Comparison of ENCODE assay signal across 14 cellular contexts in the genomic region with DNA sequence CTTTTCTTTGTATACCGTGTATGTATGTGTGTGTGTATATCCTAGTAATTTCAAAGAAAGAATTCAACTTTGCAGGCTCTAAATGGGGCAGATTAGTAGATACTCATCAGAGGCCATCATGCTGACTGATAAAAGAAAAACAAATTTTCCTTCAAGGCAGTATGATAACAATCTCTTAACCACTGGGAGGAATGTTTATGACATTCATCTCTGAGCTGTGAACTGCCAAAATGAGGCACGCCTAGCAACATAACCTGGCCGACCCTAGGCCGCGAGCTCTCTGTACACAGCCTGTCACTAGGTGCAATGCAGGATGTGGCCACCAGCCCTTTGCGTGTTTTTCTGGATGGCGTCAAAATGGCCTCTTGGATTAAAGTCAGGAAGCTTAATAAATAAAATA.
DNase-seq lines count a peak whose midpoint lies in the region; ATAC-seq and TF ChIP-seq lines count a peak whose summit lies in the region.
"Had no signal": no experiment of that assay in that cellular context is flagged by ENCODE, and none has a peak within 500 bp of the region (broad histone marks: within the 10 kb centered on the region; RNA-seq: fewer than 3 reads in every experiment).

No MANE protein-coding gene starts in this region.

- POLR2A ChIA-PET in CD8-positive, alpha-beta T cell (lab: Charles Lee): no interaction called here
- POLR2A ChIA-PET in activated CD8-positive, alpha-beta T cell treated with anti-CD3 and anti-CD28 coated beads for 36 hours (lab: Charles Lee): no interaction called here

- H3K4me3 ChIP-seq in CD8-positive, alpha-beta T cell (ENCODE audit: low read depth, low read length): no peak overlapping the region
- H3K4me3 ChIP-seq: cardiac muscle cell had no signal

- no peaks in the 10 kb centered on the region for H3K36me3 ChIP-seq in CD8-positive, alpha-beta T cell (ENCODE audit: insufficient read depth, low read length)

- peak; percentile 58 for ATAC-seq in CD8-positive, alpha-beta T cell
- peak; percentile 53 for ATAC-seq in activated CD8-positive, alpha-beta T cell treated with anti-CD3 and anti-CD28 coated beads for 36 hours
- ATAC-seq in foreskin keratinocyte (peak; percentile 84), HG03571 (IDR thresholded peaks at IDR 0.05; ENCODE audit: unreplicated experiment) (no peak)

- peak overlapping the region; percentile 43 for H3K27ac Mint-ChIP-seq in CD8-positive, alpha-beta T cell
- H3K27ac Mint-ChIP-seq in activated CD8-positive, alpha-beta T cell treated with anti-CD3 and anti-CD28 coated beads for 36 hours: no peak overlapping the region
- H3K27ac Mint-ChIP-seq: activated naive CD4-positive, alpha-beta T cell treated with anti-CD3 and anti-CD28 coated beads, Interleukin-2, amount 50 U/mL, for 24 hours; stimulated activated naive CD8-positive, alpha-beta T cell treated with anti-CD3 and anti-CD28 coated beads, Interleukin-15, Interleukin-2, amounts not matched to agents 100 ng/mL and 50 ng/mL, for 24 hours had no signal

- H3K27me3 Mint-ChIP-seq in CD8-positive, alpha-beta T cell (ENCODE audit: low read depth): no peaks in the 10 kb centered on the region
- no peaks in the 10 kb centered on the region for H3K27me3 Mint-ChIP-seq in activated CD8-positive, alpha-beta T cell treated with anti-CD3 and anti-CD28 coated beads for 36 hours
- H3K27me3 Mint-ChIP-seq: activated naive CD4-positive, alpha-beta T cell treated with anti-CD3 and anti-CD28 coated beads, Interleukin-2, amount 50 U/mL, for 24 hours; stimulated activated naive CD8-positive, alpha-beta T cell treated with anti-CD3 and anti-CD28 coated beads, Interleukin-15, Interleukin-2, amounts not matched to agents 100 ng/mL and 50 ng/mL, for 24 hours had no signal

- no peaks in the 10 kb centered on the region for H3K9me3 Mint-ChIP-seq in CD8-positive, alpha-beta T cell
- H3K9me3 Mint-ChIP-seq in activated CD8-positive, alpha-beta T cell treated with anti-CD3 and anti-CD28 coated beads for 36 hours: no peaks in the 10 kb centered on the region
- H3K9me3 Mint-ChIP-seq: activated naive CD4-positive, alpha-beta T cell treated with anti-CD3 and anti-CD28 coated beads, Interleukin-2, amount 50 U/mL, for 24 hours; stimulated activated naive CD8-positive, alpha-beta T cell treated with anti-CD3 and anti-CD28 coated beads, Interleukin-15, Interleukin-2, amounts not matched to agents 100 ng/mL and 50 ng/mL, for 24 hours had no signal

- H3K9me3 ChIP-seq in CD8-positive, alpha-beta T cell (ENCODE audit: low read length): no peaks in the 10 kb centered on the region

- no peaks in the 10 kb centered on the region for H3K4me1 Mint-ChIP-seq in CD8-positive, alpha-beta T cell (ENCODE audit: low read depth)
- H3K4me1 Mint-ChIP-seq in activated CD8-positive, alpha-beta T cell treated with anti-CD3 and anti-CD28 coated beads for 36 hours (ENCODE audit: low read depth): no peaks in the 10 kb centered on the region
- H3K4me1 Mint-ChIP-seq: activated naive CD4-positive, alpha-beta T cell treated with anti-CD3 and anti-CD28 coated beads, Interleukin-2, amount 50 U/mL, for 24 hours had no signal

- CTCF ChIA-PET in CD8-positive, alpha-beta T cell (lab: Charles Lee): no interaction called here
- CTCF ChIA-PET in activated CD8-positive, alpha-beta T cell treated with anti-CD3 and anti-CD28 coated beads for 36 hours (lab: Charles Lee): no interaction called here

- intact Hi-C loops in CD8-positive, alpha-beta T cell (cut with DNase I, micrococcal nuclease): no loop called here
- intact Hi-C loops in activated CD8-positive, alpha-beta T cell treated with anti-CD3 and anti-CD28 coated beads for 36 hours (cut with micrococcal nuclease): no loop called here

- no peak for TF ChIP-seq CTCF in CD8-positive, alpha-beta T cell (IDR thresholded peaks at IDR 0.05)
- TF ChIP-seq CTCF in activated CD8-positive, alpha-beta T cell treated with anti-CD3 and anti-CD28 coated beads for 36 hours (IDR thresholded peaks at IDR 0.05): no peak
- peak; percentile 35 for TF ChIP-seq CTCF in foreskin keratinocyte (conservative IDR thresholded peaks at IDR 0.05)

- H3K27ac ChIP-seq in CD8-positive, alpha-beta T cell (ENCODE audit: low read depth, low read length): no peak overlapping the region
- H3K27ac ChIP-seq in foreskin keratinocyte: peak overlapping the region; percentile 25
- H3K27ac ChIP-seq: cardiac muscle cell had no signal

- H3K36me3 Mint-ChIP-seq in CD8-positive, alpha-beta T cell: peaks cover 23% of the 10 kb centered on the region
- H3K36me3 Mint-ChIP-seq in activated CD8-positive, alpha-beta T cell treated with anti-CD3 and anti-CD28 coated beads for 36 hours (ENCODE audit: low read depth): peaks cover 1% of the 10 kb centered on the region
- H3K36me3 Mint-ChIP-seq: activated naive CD4-positive, alpha-beta T cell treated with anti-CD3 and anti-CD28 coated beads, Interleukin-2, amount 50 U/mL, for 24 hours had no signal

- H3K4me1 ChIP-seq in CD8-positive, alpha-beta T cell (ENCODE audit: insufficient read depth, low read length): no peaks in the 10 kb centered on the region
- H3K4me1 ChIP-seq in foreskin keratinocyte: peaks cover 9% of the 10 kb centered on the region

- no peak for DNase-seq in CD8-positive, alpha-beta T cell
- peak; percentile 40 for DNase-seq in HuH-7.5 (ENCODE audit: low spot score)
- peak; percentile 16 for DNase-seq in activated CD8-positive, alpha-beta T cell treated with anti-CD3 and anti-CD28 coated beads for 36 hours
- DNase-seq in foreskin keratinocyte: peak in 1 of 2 donors; percentile 47
- no peak for DNase-seq in GF-D8 (lab: John Stamatoyannopoulos, UW)
- no peak for DNase-seq in HUDEP-2 (lab: John Stamatoyannopoulos, UW; ENCODE audit: unreplicated experiment in 76 of 76)
- no peak for DNase-seq in HuH-7 (ENCODE audit: low spot score)
- DNase-seq: GDM1, NCI-H1694 treated with DMSO at 0.1 percent for 48 hours, NCI-H82 had no signal

- no peaks in the 10 kb centered on the region for H3K27me3 ChIP-seq in CD8-positive, alpha-beta T cell (ENCODE audit: insufficient read depth, low read length)
- no peaks in the 10 kb centered on the region for H3K27me3 ChIP-seq in foreskin keratinocyte
- H3K27me3 ChIP-seq: cardiac muscle cell had no signal

- H3K4me3 Mint-ChIP-seq in CD8-positive, alpha-beta T cell: no peak overlapping the region
- no peak overlapping the region for H3K4me3 Mint-ChIP-seq in activated CD8-positive, alpha-beta T cell treated with anti-CD3 and anti-CD28 coated beads for 36 hours
- H3K4me3 Mint-ChIP-seq: activated naive CD4-positive, alpha-beta T cell treated with anti-CD3 and anti-CD28 coated beads, Interleukin-2, amount 50 U/mL, for 24 hours; stimulated activated naive CD8-positive, alpha-beta T cell treated with anti-CD3 and anti-CD28 coated beads, Interleukin-15, Interleukin-2, amounts not matched to agents 100 ng/mL and 50 ng/mL, for 24 hours had no signal

Comparison
In these comparisons a context has a peak if more than half of its experiments do, and no peak if none do; other contexts are left out.
1. DNase-seq: peak in HuH-7.5 (single experiment) and activated CD8-positive, alpha-beta T cell treated with anti-CD3 and anti-CD28 coated beads for 36 hours (single experiment); none in CD8-positive, alpha-beta T cell (0 of 7), GF-D8 (single experiment), HUDEP-2 (0 of 76) and HuH-7 (single experiment).